ENCODE assay signal across 1 cellular context in genomic region chr12:121579981-121580868, GRCh38.
TF ChIP-seq lines count a peak whose summit lies in the region.

No MANE protein-coding gene starts in this region.

TF ChIP-seq in HepG2, 621 proteins besides CTCF, POLR2A, EP300 and RAD21 (continued from another document):
- no peak for TF ChIP-seq ZBTB34 (CRISPR knock-in tag; IDR thresholded peaks at IDR 0.05)
- TF ChIP-seq ZNF224 (CRISPR knock-in tag; IDR thresholded peaks at IDR 0.05) = no peak
- no peak for TF ChIP-seq ZNF326 (CRISPR knock-in tag; IDR thresholded peaks at IDR 0.05; ENCODE audit: borderline replicate concordance)
- TF ChIP-seq ETV5 (CRISPR knock-in tag; IDR thresholded peaks at IDR 0.05; ENCODE audit: borderline replicate concordance) = no peak
- no peak for TF ChIP-seq DBP (CRISPR knock-in tag; IDR thresholded peaks at IDR 0.05; ENCODE audit: not compliant biosample characterization)
- peak; percentile 59 for TF ChIP-seq CREB1 (IDR thresholded peaks at IDR 0.05)
- peak; percentile 83 for TF ChIP-seq CREB1 (CRISPR knock-in tag; IDR thresholded peaks at IDR 0.05)
- no peak for TF ChIP-seq ZNF784 (CRISPR knock-in tag; IDR thresholded peaks at IDR 0.05; ENCODE audit: borderline replicate concordance)
- no peak for TF ChIP-seq ZNF839 (CRISPR knock-in tag; IDR thresholded peaks at IDR 0.05; ENCODE audit: borderline replicate concordance)
- TF ChIP-seq ZNF276 (CRISPR knock-in tag; IDR thresholded peaks at IDR 0.05; ENCODE audit: low read depth) = no peak
- no peak for TF ChIP-seq ZBTB8A (CRISPR knock-in tag; IDR thresholded peaks at IDR 0.05; ENCODE audit: borderline replicate concordance, low read depth)
